In genomic region chr18:13217971-13218375, GRCh38 we compare ENCODE assay signal across 9 cellular contexts. TPM values are rescaled to one million over a fixed set of nuclear protein-coding genes. Genes with fewer than 3 reads are reported as not detected.
DNase-seq lines count a peak whose midpoint lies in the region; ATAC-seq and TF ChIP-seq lines count a peak whose summit lies in the region.
"Had no signal": no experiment of that assay in that cellular context is flagged by ENCODE, and none has a peak within 500 bp of the region (broad histone marks: within the 10 kb centered on the region; RNA-seq: fewer than 3 reads in every experiment).

No MANE protein-coding gene starts in this region.

- H3K9me3 Mint-ChIP-seq in WTC11: no peaks in the 10 kb centered on the region

- POLR2A ChIA-PET in WTC11 (lab: Charles Lee): no interaction called here

- ATAC-seq in WTC11 (peak; percentile 3; the same call in 1 of the 2 replicates), right cardiac atrium (peak; percentile 1 to 14)

- no peaks in the 10 kb centered on the region for H3K9me3 ChIP-seq in right cardiac atrium (ENCODE audit: control insufficient read depth, low read length)

- peaks cover 16% of the 10 kb centered on the region for H3K4me1 ChIP-seq in right cardiac atrium (ENCODE audit: control insufficient read depth, insufficient read depth, low read length)

- CTCF ChIA-PET in WTC11 (lab: Charles Lee): interaction anchor here (1.0 to 4.6 kb wide), 4 partner anchors 14 to 105 kb away, joined by 4 to 25 read pairs (median 8); no protein-coding TSS in a partner anchor

- peak overlapping the region; percentile 58 for H3K4me3 Mint-ChIP-seq in WTC11

- H3K27me3 ChIP-seq in right cardiac atrium (ENCODE audit: control insufficient read depth, insufficient read depth): no peaks in the 10 kb centered on the region

- H3K4me1 Mint-ChIP-seq in WTC11: peaks cover 36% of the 10 kb centered on the region

- no peak for TF ChIP-seq CTCF in WTC11 (IDR thresholded peaks at IDR 0.05)

- H3K36me3 Mint-ChIP-seq in WTC11: no peaks in the 10 kb centered on the region

- peak overlapping the region; percentile 83 for H3K27ac ChIP-seq in right cardiac atrium (ENCODE audit: low read length)
- peak overlapping the region in 20 of 21 experiments; percentile 53 to 91 (median 78) for H3K27ac ChIP-seq in skin epidermis
- H3K27ac ChIP-seq: C4-2B had no signal

- no peak overlapping the region for H3K27ac Mint-ChIP-seq in WTC11

- H3K4me3 ChIP-seq in right cardiac atrium (ENCODE audit: low read length) (peak overlapping the region; percentile 95), skin epidermis (peak overlapping the region; percentile 42 to 70 (median 67))

- WGBS in right cardiac atrium: under 1% methylated on average over 54 of the region's 54 CpGs

- H3K27me3 Mint-ChIP-seq in WTC11 (ENCODE audit: low read depth): peaks cover 54% of the 10 kb centered on the region

- intact Hi-C loops in right cardiac atrium (cut with DNase I): loop anchor here (2.0 to 10.0 kb wide), 9 partner anchors 159 to 584 kb away; no protein-coding TSS in a partner anchor

- peak; percentile 39 for DNase-seq in NCI-H2227 (lab: John Stamatoyannopoulos, UW; ENCODE audit: unreplicated experiment)
- no peak for DNase-seq in NCI-H2227 treated with DMSO at 0.1 percent for 48 hours (lab: John Stamatoyannopoulos, UW)
- peak; percentile 45 for DNase-seq in WTC11 (ENCODE audit: low spot score)
- peak; percentile 53 to 81 (median 73) for DNase-seq in right cardiac atrium
- no peak for DNase-seq in HCEC 1CT
- DNase-seq in NCI-H2171 (lab: John Stamatoyannopoulos, UW): no peak
- no peak for DNase-seq in NOMO-1 treated with dmso at 0.1 percent for 144 hours (lab: John Stamatoyannopoulos, UW; ENCODE audit: unreplicated experiment)

TF ChIP-seq in WTC11, 78 proteins besides CTCF, POLR2A, EP300 and RAD21:
- TF ChIP-seq HMGXB4 (CRISPR knock-in tag; IDR thresholded peaks at IDR 0.05) (0 out of 2 replicates have a peak, but pooled peaks have one; percentile 19), TP53 (CRISPR knock-in tag; IDR thresholded peaks at IDR 0.05) (no peak), ZNF425 (CRISPR knock-in tag; conservative IDR thresholded peaks at IDR 0.05) (no peak), ZNF423 (CRISPR knock-in tag; IDR thresholded peaks at IDR 0.05) (peak; percentile 89), ZNF532 (CRISPR knock-in tag; IDR thresholded peaks at IDR 0.05; ENCODE audit: borderline replicate concordance) (no peak)

RNA-seq across cellular contexts. Expression of gene LDLRAD4, which starts 0.6 kb away (rescaled TPM):
- total RNA-seq in WTC11 (2021) (2.9 to 6.2 TPM (median 3.0 TPM) in 3 replicates), right cardiac atrium (100 to 1,000 TPM in 1 of 4 donors, 10 to 100 TPM in 3; 46.6 to 159 (median 70.0) TPM)
- 25.7 TPM for polyA plus RNA-seq in right cardiac atrium

Comparison
In these comparisons a context has a peak if more than half of its experiments do, and no peak if none do; other contexts are left out.
1. DNase-seq: peak in NCI-H2227 (single experiment), WTC11 (single experiment) and right cardiac atrium (3 of 3); none in NCI-H2227 treated with DMSO at 0.1 percent for 48 hours (single experiment), HCEC 1CT (single experiment), NCI-H2171 (single experiment) and NOMO-1 treated with dmso at 0.1 percent for 144 hours (single experiment).